22 cellular contexts compared by ENCODE assay signal in the genomic region with DNA sequence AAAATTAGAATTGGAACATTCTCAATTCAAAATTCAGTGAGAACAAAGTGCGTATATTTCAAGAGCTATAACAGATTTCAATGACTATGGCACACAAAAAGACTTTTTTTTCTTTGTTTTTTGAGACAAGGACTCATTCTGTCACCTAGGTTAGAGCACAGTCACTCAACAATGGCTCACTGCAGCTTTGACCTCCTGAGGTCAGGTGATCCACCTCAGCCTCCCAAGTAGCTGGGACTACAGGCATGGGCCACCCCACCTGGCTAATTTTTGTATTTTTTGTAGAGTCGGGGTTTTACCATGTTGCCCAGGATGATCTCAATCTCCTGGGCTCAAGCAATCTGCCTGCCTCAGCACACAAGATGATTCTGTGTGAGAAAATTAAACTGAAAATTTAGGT.
"Had no signal": no experiment of that assay in that cellular context is flagged by ENCODE, and none has a peak within 500 bp of the region (broad histone marks: within the 10 kb centered on the region; RNA-seq: fewer than 3 reads in every experiment).

No MANE protein-coding gene starts in this region.

- H3K27me3 Mint-ChIP-seq: activated CD4-positive, alpha-beta T cell treated with anti-CD3 and anti-CD28 coated beads, Interleukin-2, amount 10 ng/mL, durations not matched to agents 7 days and 5 days; activated naive CD4-positive, alpha-beta T cell treated with anti-CD3 and anti-CD28 coated beads, Interleukin-2, amount 10 ng/mL, durations not matched to agents 7 days and 5 days; naive B cell; T-cell had no signal

- H3K4me3 Mint-ChIP-seq: activated CD4-positive, alpha-beta T cell treated with anti-CD3 and anti-CD28 coated beads, Interleukin-2, amount 10 ng/mL, durations not matched to agents 7 days and 5 days; activated naive CD4-positive, alpha-beta T cell treated with anti-CD3 and anti-CD28 coated beads, Interleukin-2, amount 10 ng/mL, durations not matched to agents 7 days and 5 days; naive B cell; T-cell; T-helper 2 cell treated with Interferon-gamma antibody and Interleukin-4, amounts not matched to agents 5 μg/mL and 100 μg/mL, for 36 hours had no signal

- FAIRE-seq: endometrium had no signal

- ATAC-seq: body of pancreas; heart right ventricle; left lung; stimulated activated naive CD8-positive, alpha-beta T cell treated with anti-CD3 and anti-CD28 coated beads, Interleukin-15, Interleukin-2, amounts not matched to agents 100 U/mL and 50 U/mL, for 24 hours; T-cell; upper lobe of right lung had no signal

- DNase-seq: activated CD4-positive, alpha-beta T cell treated with anti-CD3 and anti-CD28 coated beads, Interleukin-2, amount 10 ng/mL, durations not matched to agents 7 days and 5 days; activated CD4-positive, CD25-positive, alpha-beta regulatory T cell treated with anti-CD3 and anti-CD28 coated beads, Interleukin-2, amount 50 U/mL, for 72 hours; activated effector memory CD4-positive, alpha-beta T cell treated with anti-CD3 and anti-CD28 coated beads, Interleukin-2, amount 50 U/mL, for 16 hours; activated naive CD4-positive, alpha-beta T cell treated with anti-CD3 and anti-CD28 coated beads, Interleukin-2, amount 10 ng/mL, durations not matched to agents 7 days and 5 days; activated T-cell treated with anti-CD3 and anti-CD28 coated beads, Interleukin-2, amount 50 U/mL, for 48 hours; anterior cingulate cortex; body of pancreas; erythroblast; foreskin fibroblast; heart right ventricle; left lung; naive B cell; retina; stimulated activated CD4-positive, alpha-beta T cell treated with anti-CD3 and anti-CD28 coated beads, Interleukin-4, amount 100 ng/mL, for 24 hours; stimulated activated naive CD8-positive, alpha-beta T cell treated with anti-CD3 and anti-CD28 coated beads, Interleukin-15, Interleukin-2, amounts not matched to agents 100 U/mL and 50 U/mL, for 24 hours; T-cell; upper lobe of right lung had no signal

- H3K4me3 ChIP-seq: body of pancreas, cardiac muscle cell, heart right ventricle, left lung, lung, upper lobe of right lung had no signal

- H3K27ac ChIP-seq: body of pancreas, cardiac muscle cell, left lung, upper lobe of right lung, VCaP had no signal

- H3K9me3 ChIP-seq: body of pancreas, heart right ventricle, left lung, upper lobe of right lung had no signal

- H3K27ac Mint-ChIP-seq: activated CD4-positive, alpha-beta T cell treated with anti-CD3 and anti-CD28 coated beads, Interleukin-2, amount 10 ng/mL, durations not matched to agents 7 days and 5 days; activated naive CD4-positive, alpha-beta T cell treated with anti-CD3 and anti-CD28 coated beads, Interleukin-2, amount 10 ng/mL, durations not matched to agents 7 days and 5 days; T-cell; T-helper 2 cell treated with Interferon-gamma antibody and Interleukin-4, amounts not matched to agents 5 μg/mL and 100 μg/mL, for 36 hours had no signal

- H3K36me3 ChIP-seq: cardiac muscle cell had no signal

- H3K9me3 Mint-ChIP-seq: activated CD4-positive, alpha-beta T cell treated with anti-CD3 and anti-CD28 coated beads, Interleukin-2, amount 10 ng/mL, durations not matched to agents 7 days and 5 days; activated naive CD4-positive, alpha-beta T cell treated with anti-CD3 and anti-CD28 coated beads, Interleukin-2, amount 10 ng/mL, durations not matched to agents 7 days and 5 days; naive B cell; T-cell; T-helper 2 cell treated with Interferon-gamma antibody and Interleukin-4, amounts not matched to agents 5 μg/mL and 100 μg/mL, for 36 hours had no signal

- H3K27me3 ChIP-seq: body of pancreas, cardiac muscle cell, heart right ventricle, left lung, upper lobe of right lung had no signal
